Comparison of ENCODE assay signal across 8 cellular contexts in genomic region chr16:27408012-27408601, GRCh38. TPM values are rescaled to one million over a fixed set of nuclear protein-coding genes. Genes with fewer than 3 reads are reported as not detected.
DNase-seq lines count a peak whose midpoint lies in the region; ATAC-seq and TF ChIP-seq lines count a peak whose summit lies in the region.

No MANE protein-coding gene starts in this region.

- H3K4me3 ChIP-seq in BE2C (ENCODE audit: low read depth, low read length) = no peak overlapping the region

- H3K36me3 ChIP-seq in BE2C = no peaks in the 10 kb centered on the region

- H3K9me3 Mint-ChIP-seq in activated CD4-positive, alpha-beta T cell treated with anti-CD3 and anti-CD28 coated beads, Interleukin-2, amount 10 ng/mL, durations not matched to agents 7 days and 5 days = peaks cover 12% of the 10 kb centered on the region

- CTCF ChIA-PET in activated CD4-positive, alpha-beta T cell treated with anti-CD3 and anti-CD28 coated beads, Interleukin-2, amount 10 ng/mL, durations not matched to agents 7 days and 5 days (lab: Charles Lee) = interaction anchor here (1.2 to 4.2 kb wide), 4 partner anchors 11 to 174 kb away, joined by 4 to 14 read pairs (median 6); no protein-coding TSS in a partner anchor

- DNase-seq in activated CD4-positive, alpha-beta T cell treated with anti-CD3 and anti-CD28 coated beads, Interleukin-2, amount 10 ng/mL, durations not matched to agents 7 days and 5 days = no peak
- peak; percentile 56 for DNase-seq in kidney tubule cell (ENCODE audit: low spot score)
- no peak for DNase-seq in HK-2 (ENCODE audit: unreplicated experiment)
- no peak for DNase-seq in BE2C
- no peak for DNase-seq in iPS-NIHi11 (ENCODE audit: low spot score)
- no peak for DNase-seq in NCI-H2196 treated with DMSO at 0.1 percent for 48 hours (lab: John Stamatoyannopoulos, UW; ENCODE audit: unreplicated experiment)

- TF ChIP-seq CTCF in BE2C (IDR thresholded peaks at IDR 0.05; ENCODE audit: low read depth, low read length) = no peak

- peak overlapping the region; percentile 71 for H3K27ac Mint-ChIP-seq in activated CD4-positive, alpha-beta T cell treated with anti-CD3 and anti-CD28 coated beads, Interleukin-2, amount 10 ng/mL, durations not matched to agents 7 days and 5 days

- H3K27me3 Mint-ChIP-seq in activated CD4-positive, alpha-beta T cell treated with anti-CD3 and anti-CD28 coated beads, Interleukin-2, amount 10 ng/mL, durations not matched to agents 7 days and 5 days = no peaks in the 10 kb centered on the region

- H3K27me3 ChIP-seq in BE2C = no peaks in the 10 kb centered on the region

- peaks cover 85% of the 10 kb centered on the region for H3K36me3 Mint-ChIP-seq in activated CD4-positive, alpha-beta T cell treated with anti-CD3 and anti-CD28 coated beads, Interleukin-2, amount 10 ng/mL, durations not matched to agents 7 days and 5 days (ENCODE audit: low read depth)

- H3K9me3 ChIP-seq in BE2C = no peaks in the 10 kb centered on the region

- POLR2A ChIA-PET in activated CD4-positive, alpha-beta T cell treated with anti-CD3 and anti-CD28 coated beads, Interleukin-2, amount 10 ng/mL, durations not matched to agents 7 days and 5 days (lab: Charles Lee) = interaction anchor here (1.3 kb wide), 1 partner anchor 19 kb away, joined by 6 read pairs; no protein-coding TSS in a partner anchor

- ATAC-seq in GM18870 (IDR thresholded peaks at IDR 0.05; ENCODE audit: unreplicated experiment) (peak; percentile 46), HG02981 (IDR thresholded peaks at IDR 0.05; ENCODE audit: unreplicated experiment) (peak; percentile 41)

- H3K4me3 Mint-ChIP-seq in activated CD4-positive, alpha-beta T cell treated with anti-CD3 and anti-CD28 coated beads, Interleukin-2, amount 10 ng/mL, durations not matched to agents 7 days and 5 days = peak overlapping the region; percentile 98

- no peaks in the 10 kb centered on the region for H3K4me1 ChIP-seq in BE2C

- peaks cover 76% of the 10 kb centered on the region for H3K4me1 Mint-ChIP-seq in activated CD4-positive, alpha-beta T cell treated with anti-CD3 and anti-CD28 coated beads, Interleukin-2, amount 10 ng/mL, durations not matched to agents 7 days and 5 days

RNA-seq across cellular contexts. Expression of gene IL21R, which starts 6.1 kb away (rescaled TPM):
- total RNA-seq in activated CD4-positive, alpha-beta T cell treated with anti-CD3 and anti-CD28 coated beads, Interleukin-2, amount 10 ng/mL, durations not matched to agents 7 days and 5 days = 10 to 100 TPM; 44.4 to 45.6 TPM
- not detected for polyA plus RNA-seq in BE2C (2012; ENCODE audit: insufficient read depth, insufficient read length, low read depth)
